Comparison of ENCODE assay signal across 8 cellular contexts in genomic region chr3:9916346-9916733, GRCh38. TPM values are rescaled to one million over a fixed set of nuclear protein-coding genes. Genes with fewer than 3 reads are reported as not detected.
DNase-seq lines count a peak whose midpoint lies in the region; ATAC-seq and TF ChIP-seq lines count a peak whose summit lies in the region.

No MANE protein-coding gene starts in this region.

- TF ChIP-seq CTCF in right lobe of liver (IDR thresholded peaks at IDR 0.05) (no peak), transverse colon (IDR thresholded peaks at IDR 0.05) (no peak)

- H3K36me3 ChIP-seq in right lobe of liver: no peaks in the 10 kb centered on the region
- no peaks in the 10 kb centered on the region for H3K36me3 ChIP-seq in transverse colon

- no peak for TF ChIP-seq EP300 in transverse colon (IDR thresholded peaks at IDR 0.05; ENCODE audit: low read depth)

- intact Hi-C loops in right lobe of liver (cut with DNase I): no loop called here
- intact Hi-C loops in transverse colon (cut with DNase I; ENCODE audit: low total_unique reads): loop anchor here (10.0 kb wide), 1 partner anchor 72 kb away; the partner anchor contains the start of gene RPUSD3

- 14% methylated on average over 5 of the region's 7 CpGs for WGBS in right lobe of liver (ENCODE audit: insufficient coverage, low coverage, low lambda C conversion rate, missing lambda C conversion rate)
- 50% methylated on average over 7 of the region's 7 CpGs; no CpG with 5 or more reads in 1 of the 2 donors for WGBS in transverse colon (ENCODE audit: low coverage in 1 of 2), 2 donors

- H3K9me3 ChIP-seq in right lobe of liver: no peaks in the 10 kb centered on the region
- no peaks in the 10 kb centered on the region for H3K9me3 ChIP-seq in transverse colon

- H3K27ac ChIP-seq in right lobe of liver (peak overlapping the region; percentile 75 to 87 (median 82)), transverse colon (peak overlapping the region; percentile 90 to 95 (median 92))

- H3K9me3 Mint-ChIP-seq in activated T-cell treated with anti-CD3 and anti-CD28 coated beads, Interleukin-2, amount 50 U/mL, for 4 hours: no peaks in the 10 kb centered on the region

- DNase-seq in activated T-cell treated with anti-CD3 and anti-CD28 coated beads, Interleukin-2, amount 50 U/mL, for 4 hours: no peak
- DNase-seq in activated T-cell treated with anti-CD3 and anti-CD28 coated beads, Interleukin-2, amount 50 U/mL, for 48 hours: no peak
- DNase-seq in astrocyte of the hippocampus (ENCODE audit: low read depth, low spot score) (peak; percentile 26), right lobe of liver (no peak), transverse colon (no peak), NCI-H2081 (lab: John Stamatoyannopoulos, UW) (no peak)

- peaks cover 24% of the 10 kb centered on the region for H3K4me1 Mint-ChIP-seq in activated T-cell treated with anti-CD3 and anti-CD28 coated beads, Interleukin-2, amount 50 U/mL, for 4 hours (ENCODE audit: low read depth)

- TF ChIP-seq POLR2A in right lobe of liver (IDR thresholded peaks at IDR 0.05) (no peak), transverse colon (IDR thresholded peaks at IDR 0.05) (no peak)

- ATAC-seq in activated T-cell treated with anti-CD3 and anti-CD28 coated beads, Interleukin-2, amount 50 U/mL, for 4 hours: no peak
- no peak for ATAC-seq in right lobe of liver
- ATAC-seq in GM18870 (IDR thresholded peaks at IDR 0.05; ENCODE audit: unreplicated experiment): no peak
- ATAC-seq in HG03045 (IDR thresholded peaks at IDR 0.05; ENCODE audit: unreplicated experiment): no peak

- in situ Hi-C loops in transverse colon (cut with MboI; ENCODE audit: low pct_ligation_motif_present in 1 of 4, low pct_unique_long_range_greater_than_20kb in 1 of 4, low sequenced_read_pairs in 3 of 4): no loop called here

- peak overlapping the region; percentile 60 for H3K4me3 Mint-ChIP-seq in activated T-cell treated with anti-CD3 and anti-CD28 coated beads, Interleukin-2, amount 50 U/mL, for 4 hours

- no peaks in the 10 kb centered on the region for H3K36me3 Mint-ChIP-seq in activated T-cell treated with anti-CD3 and anti-CD28 coated beads, Interleukin-2, amount 50 U/mL, for 4 hours (ENCODE audit: insufficient read depth)

- no peaks in the 10 kb centered on the region for H3K27me3 Mint-ChIP-seq in activated T-cell treated with anti-CD3 and anti-CD28 coated beads, Interleukin-2, amount 50 U/mL, for 4 hours (ENCODE audit: low read depth)

- H3K4me3 ChIP-seq in right lobe of liver (peak overlapping the region; percentile 68 to 73 (median 72)), transverse colon (peak overlapping the region in 3 of 4 donors; percentile 48 to 72 (median 53))

- H3K27me3 ChIP-seq in right lobe of liver (no peaks in the 10 kb centered on the region), transverse colon (no peaks in the 10 kb centered on the region)

- H3K4me1 ChIP-seq in right lobe of liver (peaks cover 0 to 59% (median 26%) of the 10 kb centered on the region in 4 donors), transverse colon (peaks cover 28 to 44% (median 40%) of the 10 kb centered on the region in 4 donors)

RNA-seq across cellular contexts. Expression of gene IL17RC, which starts 0.6 kb away (rescaled TPM):
- under 1 TPM; 0.27 to 0.53 (median 0.40) TPM for total RNA-seq in activated T-cell treated with anti-CD3 and anti-CD28 coated beads, Interleukin-2, amount 50 U/mL, for 4 hours
- total RNA-seq in right lobe of liver (10 to 100 TPM; 19.5 to 53.4 (median 40.1) TPM), transverse colon (10 to 100 TPM; 61.1 to 74.4 (median 67.1) TPM)

RNA-seq across cellular contexts. Expression of gene IL17RE, which starts 13.7 kb away (rescaled TPM):
- total RNA-seq in activated T-cell treated with anti-CD3 and anti-CD28 coated beads, Interleukin-2, amount 50 U/mL, for 4 hours: under 1 TPM; 0.47 to 0.73 (median 0.61) TPM
- 1 to 10 TPM; 1.1 to 4.6 (median 2.2) TPM for total RNA-seq in right lobe of liver
- total RNA-seq in transverse colon: 100 to 1,000 TPM in 2 of 4 donors, 10 to 100 TPM in 2; 81.5 to 178 (median 108) TPM

RNA-seq across cellular contexts. Expression of gene CRELD1, which starts 17.3 kb away (rescaled TPM):
- total RNA-seq in activated T-cell treated with anti-CD3 and anti-CD28 coated beads, Interleukin-2, amount 50 U/mL, for 4 hours: 10 to 100 TPM; 11.0 to 15.6 (median 13.0) TPM
- total RNA-seq in right lobe of liver: 10 to 100 TPM; 22.4 to 43.5 (median 30.5) TPM
- total RNA-seq in transverse colon: 10 to 100 TPM in 3 of 4 donors, 1 to 10 TPM in 1; 7.1 to 36.8 (median 18.9) TPM

RNA-seq across cellular contexts. Expression of gene JAGN1, which starts 25.9 kb away (rescaled TPM):
- total RNA-seq in activated T-cell treated with anti-CD3 and anti-CD28 coated beads, Interleukin-2, amount 50 U/mL, for 4 hours: 10 to 100 TPM; 39.2 to 42.3 (median 41.2) TPM
- total RNA-seq in right lobe of liver: 10 to 100 TPM; 20.5 to 40.6 (median 26.5) TPM
- total RNA-seq in transverse colon: 10 to 100 TPM in 3 of 4 donors, 1 to 10 TPM in 1; 5.8 to 73.0 (median 28.5) TPM

RNA-seq across cellular contexts. Expression of gene PRRT3, which starts 35.9 kb away (rescaled TPM):
- total RNA-seq in activated T-cell treated with anti-CD3 and anti-CD28 coated beads, Interleukin-2, amount 50 U/mL, for 4 hours: 1 to 10 TPM; 6.7 to 7.6 (median 7.5) TPM
- total RNA-seq in right lobe of liver (under 1 TPM; 0.19 to 0.92 (median 0.35) TPM), transverse colon (1 to 10 TPM in 3 of 4 donors, under 1 TPM in 1; 0.20 to 3.0 (median 1.6) TPM)

Comparison
In these comparisons a context has a peak if more than half of its experiments do, and no peak if none do; other contexts are left out.
1. RNA of gene IL17RC, which starts 0.6 kb away (total RNA-seq): 61.1 to 74.4 TPM in transverse colon and 19.5 to 53.4 TPM in right lobe of liver; 0.27 to 0.53 TPM in activated T-cell treated with anti-CD3 and anti-CD28 coated beads, Interleukin-2, amount 50 U/mL, for 4 hours; every median in the first group is over 10 times any median in the second.
2. RNA of gene IL17RE, which starts 13.7 kb away (total RNA-seq): 81.5 to 178 TPM in transverse colon; 1.1 to 4.6 TPM in right lobe of liver and 0.47 to 0.73 TPM in activated T-cell treated with anti-CD3 and anti-CD28 coated beads, Interleukin-2, amount 50 U/mL, for 4 hours; every median in the first group is over 10 times any median in the second.